Comparison of ENCODE assay signal across 32 cellular contexts in genomic region chr16:9197957-9198661, GRCh38.
"Had no signal": no experiment of that assay in that cellular context is flagged by ENCODE, and none has a peak within 500 bp of the region (broad histone marks: within the 10 kb centered on the region; RNA-seq: fewer than 3 reads in every experiment).

No MANE protein-coding gene starts in this region.

- H3K4me3 ChIP-seq: ascending aorta, breast epithelium, cardiac muscle cell, esophagus muscularis mucosa, gastrocnemius medialis, heart right ventricle had no signal

- H3K9me3 ChIP-seq: ascending aorta, breast epithelium, gastrocnemius medialis had no signal

- FAIRE-seq: colon had no signal

- H3K27ac ChIP-seq: ascending aorta, breast epithelium, cardiac muscle cell, esophagus muscularis mucosa, foreskin keratinocyte, gastrocnemius medialis, VCaP had no signal

- H3K4me1 Mint-ChIP-seq: activated B cell treated with CpG ODN at 0.5 μM for 24 hours; activated CD4-positive, alpha-beta memory T cell treated with anti-CD3 and anti-CD28 coated beads, Interleukin-2, amount 10 ng/mL, durations not matched to agents 7 days and 5 days; activated naive CD4-positive, alpha-beta T cell treated with anti-CD3 and anti-CD28 coated beads, Interleukin-2, amount 10 ng/mL, durations not matched to agents 7 days and 5 days; activated naive CD8-positive, alpha-beta T cell treated with anti-CD3 and anti-CD28 coated beads, Interleukin-2, amount 10 ng/mL, durations not matched to agents 7 days and 5 days had no signal

- H3K9me3 Mint-ChIP-seq: activated B cell treated with CpG ODN at 0.5 μM for 24 hours; activated CD4-positive, alpha-beta memory T cell treated with anti-CD3 and anti-CD28 coated beads, Interleukin-2, amount 10 ng/mL, durations not matched to agents 7 days and 5 days; activated naive CD4-positive, alpha-beta T cell treated with anti-CD3 and anti-CD28 coated beads, Interleukin-2, amount 10 ng/mL, durations not matched to agents 7 days and 5 days; activated naive CD4-positive, alpha-beta T cell treated with anti-CD3 and anti-CD28 coated beads, Interleukin-2, amount 50 U/mL, for 72 hours; activated naive CD8-positive, alpha-beta T cell treated with anti-CD3 and anti-CD28 coated beads, Interleukin-2, amount 10 ng/mL, durations not matched to agents 7 days and 5 days; activated T-cell treated with anti-CD3 and anti-CD28 coated beads, Interleukin-2, amount 50 U/mL, for 24 hours; activated T-cell treated with anti-CD3 and anti-CD28 coated beads, Interleukin-2, amount 50 U/mL, for 72 hours; effector memory CD8-positive, alpha-beta T cell had no signal

- H3K4me1 ChIP-seq: ascending aorta, breast epithelium, foreskin keratinocyte, gastrocnemius medialis had no signal

- H3K27me3 ChIP-seq: ascending aorta, breast epithelium, cardiac muscle cell, foreskin keratinocyte, gastrocnemius medialis, heart right ventricle had no signal

- H3K27ac Mint-ChIP-seq: activated B cell treated with CpG ODN at 0.5 μM for 24 hours; activated CD4-positive, alpha-beta memory T cell treated with anti-CD3 and anti-CD28 coated beads, Interleukin-2, amount 10 ng/mL, durations not matched to agents 7 days and 5 days; activated naive CD4-positive, alpha-beta T cell treated with anti-CD3 and anti-CD28 coated beads, Interleukin-2, amount 10 ng/mL, durations not matched to agents 7 days and 5 days; activated naive CD4-positive, alpha-beta T cell treated with anti-CD3 and anti-CD28 coated beads, Interleukin-2, amount 50 U/mL, for 72 hours; activated naive CD8-positive, alpha-beta T cell treated with anti-CD3 and anti-CD28 coated beads, Interleukin-2, amount 10 ng/mL, durations not matched to agents 7 days and 5 days; activated T-cell treated with anti-CD3 and anti-CD28 coated beads, Interleukin-2, amount 50 U/mL, for 24 hours; activated T-cell treated with anti-CD3 and anti-CD28 coated beads, Interleukin-2, amount 50 U/mL, for 72 hours; effector memory CD8-positive, alpha-beta T cell had no signal

- H3K27me3 Mint-ChIP-seq: activated CD4-positive, alpha-beta memory T cell treated with anti-CD3 and anti-CD28 coated beads, Interleukin-2, amount 10 ng/mL, durations not matched to agents 7 days and 5 days had no signal

- ATAC-seq: activated CD4-positive, CD25-positive, alpha-beta regulatory T cell treated with anti-CD3 and anti-CD28 coated beads, Interleukin-2, amount 50 U/mL, for 24 hours; activated naive CD4-positive, alpha-beta T cell treated with anti-CD3 and anti-CD28 coated beads, Interleukin-2, amount 50 U/mL, for 72 hours; activated T-cell treated with anti-CD3 and anti-CD28 coated beads, Interleukin-2, amount 50 U/mL, for 72 hours; effector memory CD8-positive, alpha-beta T cell; foreskin keratinocyte; gastrocnemius medialis; heart right ventricle had no signal

- DNase-seq: activated B cell treated with CpG ODN at 0.5 μM for 24 hours; activated CD4-positive, alpha-beta memory T cell treated with anti-CD3 and anti-CD28 coated beads, Interleukin-2, amount 10 ng/mL, durations not matched to agents 7 days and 5 days; activated CD4-positive, alpha-beta T cell treated with anti-CD3 and anti-CD28 coated beads for 48 hours; activated CD4-positive, alpha-beta T cell treated with anti-CD3 and anti-CD28 coated beads, Interleukin-2, amount 50 U/mL, for 4 hours; activated CD8-positive, alpha-beta memory T cell treated with anti-CD3 and anti-CD28 coated beads, Interleukin-2, amount 50 U/mL, for 48 hours; activated gamma-delta T cell; activated naive CD4-positive, alpha-beta T cell; activated naive CD4-positive, alpha-beta T cell treated with anti-CD3 and anti-CD28 coated beads, Interleukin-2, amount 10 ng/mL, durations not matched to agents 7 days and 5 days; activated naive CD8-positive, alpha-beta T cell treated with anti-CD3 and anti-CD28 coated beads, Interleukin-2, amount 10 ng/mL, durations not matched to agents 7 days and 5 days; activated T-cell treated with anti-CD3 and anti-CD28 coated beads for 4 hours; activated T-cell treated with anti-CD3 and anti-CD28 coated beads, Interleukin-2, amount 50 U/mL, for 24 hours; activated T-cell treated with anti-CD3 and anti-CD28 coated beads, Interleukin-2, amount 50 U/mL, for 72 hours; central memory CD4-positive, alpha-beta T cell; cerebellar nuclear complex; cortex of kidney; dermis blood vessel endothelial cell; effector CD4-positive, alpha-beta T cell; effector memory CD8-positive, alpha-beta T cell; erythroblast; foreskin keratinocyte; gastrocnemius medialis; heart right ventricle; T-helper 2 cell had no signal

- H3K36me3 Mint-ChIP-seq: activated naive CD4-positive, alpha-beta T cell treated with anti-CD3 and anti-CD28 coated beads, Interleukin-2, amount 10 ng/mL, durations not matched to agents 7 days and 5 days; activated naive CD4-positive, alpha-beta T cell treated with anti-CD3 and anti-CD28 coated beads, Interleukin-2, amount 50 U/mL, for 72 hours; activated naive CD8-positive, alpha-beta T cell treated with anti-CD3 and anti-CD28 coated beads, Interleukin-2, amount 10 ng/mL, durations not matched to agents 7 days and 5 days; brain had no signal

- H3K36me3 ChIP-seq: ascending aorta, breast epithelium, cardiac muscle cell, esophagus muscularis mucosa, gastrocnemius medialis, heart right ventricle had no signal

- H3K4me3 Mint-ChIP-seq: activated B cell treated with CpG ODN at 0.5 μM for 24 hours; activated CD4-positive, alpha-beta memory T cell treated with anti-CD3 and anti-CD28 coated beads, Interleukin-2, amount 10 ng/mL, durations not matched to agents 7 days and 5 days; activated naive CD4-positive, alpha-beta T cell treated with anti-CD3 and anti-CD28 coated beads, Interleukin-2, amount 10 ng/mL, durations not matched to agents 7 days and 5 days; activated naive CD8-positive, alpha-beta T cell treated with anti-CD3 and anti-CD28 coated beads, Interleukin-2, amount 10 ng/mL, durations not matched to agents 7 days and 5 days; activated T-cell treated with anti-CD3 and anti-CD28 coated beads, Interleukin-2, amount 50 U/mL, for 24 hours; activated T-cell treated with anti-CD3 and anti-CD28 coated beads, Interleukin-2, amount 50 U/mL, for 72 hours; brain; effector memory CD8-positive, alpha-beta T cell had no signal
